ENCODE assay signal across 8 cellular contexts in genomic region chr12:91778938-91779400, GRCh38.
A peak's percentile ranks its signal among the peaks of the same experiment; 100 is the strongest.
DNase-seq lines count a peak whose midpoint lies in the region; ATAC-seq and TF ChIP-seq lines count a peak whose summit lies in the region.

No MANE protein-coding gene starts in this region.

- H3K4me1 ChIP-seq in PC-3 (ENCODE audit: insufficient read depth, low read length), result peaks cover 47% of the 10 kb centered on the region

- CTCF ChIA-PET in PC-3 (lab: Charles Lee), result interaction anchor here (0.6 kb wide), 1 partner anchor 396 kb away, joined by 3 read pairs; no protein-coding TSS in a partner anchor
- CTCF ChIA-PET in activated naive CD4-positive, alpha-beta T cell treated with anti-CD3 and anti-CD28 coated beads for 36 hours (lab: Charles Lee), result interaction anchor here (1.0 to 1.5 kb wide), 2 partner anchors 11 to 33 kb away, joined by 4 to 7 read pairs; no protein-coding TSS in a partner anchor

- H3K27ac ChIP-seq in PC-3 (ENCODE audit: low read length), result peak overlapping the region; percentile 99

- no peaks in the 10 kb centered on the region for H3K27me3 Mint-ChIP-seq in activated naive CD4-positive, alpha-beta T cell treated with anti-CD3 and anti-CD28 coated beads for 36 hours (ENCODE audit: low read depth)

- no peaks in the 10 kb centered on the region for H3K36me3 ChIP-seq in PC-3 (ENCODE audit: low read depth, low read length)

- H4K20me1 ChIP-seq in PC-3 (ENCODE audit: low read length), result no peaks in the 10 kb centered on the region

- H3K79me2 ChIP-seq in PC-3 (ENCODE audit: low read length), result no peaks in the 10 kb centered on the region

- no peaks in the 10 kb centered on the region for H3K27me3 ChIP-seq in PC-3 (ENCODE audit: low read length)

- intact Hi-C loops in PC-3 (cut with micrococcal nuclease), result loop anchor here (2.0 to 10.0 kb wide), 4 partner anchors 74 to 360 kb away; no protein-coding TSS in a partner anchor
- intact Hi-C loops in activated naive CD4-positive, alpha-beta T cell treated with anti-CD3 and anti-CD28 coated beads for 36 hours (cut with micrococcal nuclease), result loop anchor here (1.0 to 10.0 kb wide), 15 partner anchors 74 to 1498 kb away; no protein-coding TSS in a partner anchor

- BruUV-seq in PC-3 (replicated peaks; lab: Mats Ljungman, UMichigan), result no TSS peak

- H3K9ac ChIP-seq in PC-3 (ENCODE audit: low read length), result peak overlapping the region; percentile 93

- DNase-seq in PC-3 (peak; percentile 97), islet precursor cell (peak; percentile 95), DMS79 (lab: John Stamatoyannopoulos, UW) (no peak), occipital lobe (lab: John Stamatoyannopoulos, UW) (no peak)
- DNase-seq in activated naive CD4-positive, alpha-beta T cell treated with anti-CD3 and anti-CD28 coated beads for 36 hours, result peak; percentile 68
- DNase-seq in stimulated activated CD4-positive, alpha-beta T cell treated with anti-CD3 and anti-CD28 coated beads, TNF-alpha, amount 100 ng/mL, for 24 hours (ENCODE audit: low read depth in 3 of 3), result peak; percentile 12 to 31 (median 25)

- no peaks in the 10 kb centered on the region for H3K36me3 Mint-ChIP-seq in activated naive CD4-positive, alpha-beta T cell treated with anti-CD3 and anti-CD28 coated beads for 36 hours (ENCODE audit: low read depth)

- peak overlapping the region; percentile 75 for H3K4me2 ChIP-seq in PC-3 (ENCODE audit: low read length)

- no peak for TF ChIP-seq CTCF in PC-3 (conservative IDR thresholded peaks at IDR 0.05; ENCODE audit: low read depth, low read length)

- H3K9me2 ChIP-seq in PC-3 (replicated peaks; ENCODE audit: low read length), result no peaks in the 10 kb centered on the region

- peaks cover 46% of the 10 kb centered on the region for H3K4me1 Mint-ChIP-seq in activated naive CD4-positive, alpha-beta T cell treated with anti-CD3 and anti-CD28 coated beads for 36 hours (ENCODE audit: low read depth)

- H3K27ac Mint-ChIP-seq in activated naive CD4-positive, alpha-beta T cell treated with anti-CD3 and anti-CD28 coated beads for 36 hours, result peak overlapping the region; percentile 77

- ATAC-seq in GM18520 (IDR thresholded peaks at IDR 0.05; ENCODE audit: unreplicated experiment) (peak; percentile 98), HG02870 (IDR thresholded peaks at IDR 0.05; ENCODE audit: unreplicated experiment) (peak; percentile 95), PC-3 (peak; percentile 87)

- H3K4me3 ChIP-seq in PC-3 (ENCODE audit: low read length), result peak overlapping the region; percentile 38

- no peaks in the 10 kb centered on the region for H3K9me3 Mint-ChIP-seq in activated naive CD4-positive, alpha-beta T cell treated with anti-CD3 and anti-CD28 coated beads for 36 hours

- H3K9me3 ChIP-seq in PC-3 (ENCODE audit: low read length), result no peaks in the 10 kb centered on the region

- POLR2A ChIA-PET in PC-3 (lab: Charles Lee; ENCODE audit: unreplicated experiment), result interaction anchor here (0.6 to 1.3 kb wide), 2 partner anchors 367 to 816 kb away, joined by 3 to 12 read pairs; partner anchors contain the start of gene BTG1

- H2AFZ ChIP-seq in PC-3 (ENCODE audit: low read length), result peak overlapping the region; percentile 43

- peaks cover 8% of the 10 kb centered on the region for H3F3A ChIP-seq in PC-3 (ENCODE audit: low read length, unreplicated experiment)

- peak overlapping the region; percentile 58 for H3K4me3 Mint-ChIP-seq in activated naive CD4-positive, alpha-beta T cell treated with anti-CD3 and anti-CD28 coated beads for 36 hours

Comparison
In these comparisons a context has a peak if more than half of its experiments do, and no peak if none do; other contexts are left out.
1. DNase-seq: peak in PC-3 (single experiment), activated naive CD4-positive, alpha-beta T cell treated with anti-CD3 and anti-CD28 coated beads for 36 hours (single experiment), islet precursor cell (single experiment) and stimulated activated CD4-positive, alpha-beta T cell treated with anti-CD3 and anti-CD28 coated beads, TNF-alpha, amount 100 ng/mL, for 24 hours (3 of 3); none in DMS79 (single experiment) and occipital lobe (single experiment).
2. Peak in every context shown above with its lines, with median percentiles within 50 percentile points of each other: ATAC-seq.